ENCODE assay signal across 11 cellular contexts in the genomic region with DNA sequence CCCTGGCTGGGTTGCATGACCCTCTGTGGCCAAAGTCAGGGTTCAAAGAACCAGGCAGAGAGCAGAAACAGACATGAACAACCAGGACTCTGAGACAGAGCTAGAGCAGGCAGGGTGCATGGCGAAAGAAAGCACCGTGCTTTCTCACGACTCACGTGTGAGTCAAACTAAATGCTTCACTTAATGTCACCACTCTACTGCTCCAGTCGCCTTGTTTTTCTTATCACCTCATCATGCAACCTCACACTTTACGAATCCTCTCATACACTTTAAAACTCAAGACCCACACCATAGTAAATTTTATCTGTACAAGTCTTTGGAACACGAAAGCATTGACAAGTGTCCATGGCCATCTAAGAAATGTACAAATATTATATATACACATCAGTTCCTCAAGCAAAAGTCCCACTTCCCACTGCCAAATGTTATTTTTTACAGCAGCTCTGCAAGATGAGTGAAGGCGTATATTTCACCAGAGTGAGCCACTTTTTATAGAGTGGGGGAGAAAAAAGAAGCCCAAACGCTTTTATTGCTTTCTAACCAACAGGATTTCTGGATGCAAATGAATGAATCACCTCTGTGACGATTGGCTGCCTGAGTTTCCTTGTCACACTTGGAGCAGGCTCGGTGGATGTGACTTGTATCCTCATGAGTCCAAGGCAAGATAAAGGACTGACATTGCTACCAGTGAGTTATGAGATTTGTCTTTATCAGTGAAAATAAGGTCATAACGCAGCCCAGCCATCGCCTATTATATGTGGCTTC. TPM values are rescaled to one million over a fixed set of nuclear protein-coding genes. Genes with fewer than 3 reads are reported as not detected.
DNase-seq lines count a peak whose midpoint lies in the region; ATAC-seq and TF ChIP-seq lines count a peak whose summit lies in the region.
"Had no signal": no experiment of that assay in that cellular context is flagged by ENCODE, and none has a peak within 500 bp of the region (broad histone marks: within the 10 kb centered on the region; RNA-seq: fewer than 3 reads in every experiment).

No MANE protein-coding gene starts in this region.

- no peak for ATAC-seq in GM19455 (IDR thresholded peaks at IDR 0.05; ENCODE audit: unreplicated experiment)
- no peak for ATAC-seq in CD4-positive, alpha-beta T cell (ENCODE audit: poor library complexity)

- H3K36me3 Mint-ChIP-seq in CD4-positive, alpha-beta T cell (ENCODE audit: low read depth), result no peaks in the 10 kb centered on the region

- no peaks in the 10 kb centered on the region for H3K9me3 Mint-ChIP-seq in CD4-positive, alpha-beta T cell

- H3K9me3 ChIP-seq in BE2C (no peaks in the 10 kb centered on the region), SJCRH30 (replicated peaks) (no peaks in the 10 kb centered on the region)
- H3K9me3 ChIP-seq in CD4-positive, alpha-beta T cell (ENCODE audit: control insufficient read depth, low read length), result no peaks in the 10 kb centered on the region

- no peak overlapping the region for H3K4me3 Mint-ChIP-seq in CD4-positive, alpha-beta T cell

- DNase-seq in BE2C, result peak; percentile 78
- DNase-seq in SJCRH30, result peak; percentile 72 to 91
- peak; percentile 38 for DNase-seq in iris pigment epithelial cell (ENCODE audit: low read depth)
- no peak for DNase-seq in NK-92 treated with Interleukin-12 subunit alpha and Interleukin-12 subunit beta, amount 100 ng/mL, for 24 hours (lab: John Stamatoyannopoulos, UW)
- DNase-seq in CD4-positive, alpha-beta T cell, result no peak
- DNase-seq in stimulated activated CD4-positive, alpha-beta T cell treated with anti-CD3 and anti-CD28 coated beads, Interleukin-1b, Interleukin-23, amount 100 ng/mL, for 48 hours, result no peak
- DNase-seq: NCI-H1417 treated with DMSO at 0.1 percent for 48 hours had no signal

- no peak for TF ChIP-seq EP300 in Ishikawa (IDR thresholded peaks at IDR 0.05; ENCODE audit: borderline replicate concordance)

- no peak overlapping the region; the same call in 1 of the 2 replicates for H3K27ac ChIP-seq in SJCRH30
- no peak overlapping the region for H3K27ac ChIP-seq in CD4-positive, alpha-beta T cell (ENCODE audit: low read depth, low read length)
- H3K27ac ChIP-seq: coronary artery had no signal

- TF ChIP-seq CTCF in BE2C (IDR thresholded peaks at IDR 0.05; ENCODE audit: low read depth, low read length), result no peak
- TF ChIP-seq CTCF in CD4-positive, alpha-beta T cell (IDR thresholded peaks at IDR 0.05), result no peak

- peaks cover 12% of the 10 kb centered on the region for H3K4me1 Mint-ChIP-seq in CD4-positive, alpha-beta T cell (ENCODE audit: low read depth)

- H3K27me3 ChIP-seq in BE2C, result no peaks in the 10 kb centered on the region
- no peaks in the 10 kb centered on the region for H3K27me3 ChIP-seq in SJCRH30
- no peaks in the 10 kb centered on the region for H3K27me3 ChIP-seq in CD4-positive, alpha-beta T cell (ENCODE audit: control insufficient read depth, insufficient read depth, low read length)

- H3K4me3 ChIP-seq in BE2C (ENCODE audit: low read depth, low read length), result peak overlapping the region; percentile 39
- H3K4me3 ChIP-seq in SJCRH30, result peak overlapping the region; percentile 23
- H3K4me3 ChIP-seq: coronary artery had no signal

- intact Hi-C loops in CD4-positive, alpha-beta T cell (cut with DNase I, micrococcal nuclease), result no loop called here

- H3K36me3 ChIP-seq in BE2C (no peaks in the 10 kb centered on the region), SJCRH30 (no peaks in the 10 kb centered on the region)

- TF ChIP-seq RAD21 in Ishikawa (IDR thresholded peaks at IDR 0.05; ENCODE audit: low read depth), result no peak

- H3K27me3 Mint-ChIP-seq in CD4-positive, alpha-beta T cell, result peaks cover 22% of the 10 kb centered on the region

- peaks cover 8% of the 10 kb centered on the region for H3K4me1 ChIP-seq in BE2C
- H3K4me1 ChIP-seq in SJCRH30, result peaks cover 6% of the 10 kb centered on the region

- POLR2A ChIA-PET in CD4-positive, alpha-beta T cell (lab: Charles Lee), result no interaction called here

- CTCF ChIA-PET in CD4-positive, alpha-beta T cell (lab: Charles Lee), result no interaction called here

- H3K27ac Mint-ChIP-seq in CD4-positive, alpha-beta T cell, result no peak overlapping the region

TF ChIP-seq in Ishikawa, 13 proteins besides CTCF, POLR2A, EP300 and RAD21:
- TF ChIP-seq, protein P1, sequence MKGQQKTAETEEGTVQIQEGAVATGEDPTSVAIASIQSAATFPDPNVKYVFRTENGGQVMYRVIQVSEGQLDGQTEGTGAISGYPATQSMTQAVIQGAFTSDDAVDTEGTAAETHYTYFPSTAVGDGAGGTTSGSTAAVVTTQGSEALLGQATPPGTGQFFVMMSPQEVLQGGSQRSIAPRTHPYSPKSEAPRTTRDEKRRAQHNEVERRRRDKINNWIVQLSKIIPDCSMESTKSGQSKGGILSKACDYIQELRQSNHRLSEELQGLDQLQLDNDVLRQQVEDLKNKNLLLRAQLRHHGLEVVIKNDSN (IDR thresholded peaks at IDR 0.05), result no peak
- TF ChIP-seq, protein P2, sequence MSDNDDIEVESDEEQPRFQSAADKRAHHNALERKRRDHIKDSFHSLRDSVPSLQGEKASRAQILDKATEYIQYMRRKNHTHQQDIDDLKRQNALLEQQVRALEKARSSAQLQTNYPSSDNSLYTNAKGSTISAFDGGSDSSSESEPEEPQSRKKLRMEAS (IDR thresholded peaks at IDR 0.05), result 0 out of 2 replicates have a peak, but pooled peaks have one; percentile 17
TF ChIP-seq in Ishikawa: peak in this region for 1.

RNA-seq across cellular contexts. Expression of gene MEGF11, which starts 16.0 kb away (rescaled TPM):
- 9.6 TPM for polyA plus RNA-seq in BE2C (2012; ENCODE audit: insufficient read depth, insufficient read length, low read depth)
- total RNA-seq in SJCRH30 (2014; rRNA removed; shearing (Covaris generic)), result 7.3 and 8.7 TPM in 2 replicates
- total RNA-seq in CD4-positive, alpha-beta T cell, result not detected
- total RNA-seq: mononuclear cell had no signal

RNA-seq across cellular contexts. Expression of gene DIS3L, which starts 23.9 kb away (rescaled TPM):
- 13.8 TPM for polyA plus RNA-seq in BE2C (2012; ENCODE audit: insufficient read depth, insufficient read length, low read depth)
- total RNA-seq in SJCRH30 (2014; rRNA removed; shearing (Covaris generic)), result 123 and 138 TPM in 2 replicates
- 10 to 100 TPM; 22.6 to 24.3 TPM for total RNA-seq in CD4-positive, alpha-beta T cell

Comparison
In these comparisons a context has a peak if more than half of its experiments do, and no peak if none do; other contexts are left out.
1. DNase-seq: peak in BE2C (single experiment), SJCRH30 (2 of 2) and iris pigment epithelial cell (single experiment); none in NK-92 treated with Interleukin-12 subunit alpha and Interleukin-12 subunit beta, amount 100 ng/mL, for 24 hours (single experiment), CD4-positive, alpha-beta T cell (0 of 10) and stimulated activated CD4-positive, alpha-beta T cell treated with anti-CD3 and anti-CD28 coated beads, Interleukin-1b, Interleukin-23, amount 100 ng/mL, for 48 hours (single experiment).